Comparison of ENCODE assay signal across 1 cellular context in genomic region chr6:44073612-44074382, GRCh38.
TF ChIP-seq lines count a peak whose summit lies in the region.

No MANE protein-coding gene starts in this region.

TF ChIP-seq in K562, 482 proteins besides CTCF, POLR2A, EP300 and RAD21 (continued from another document and continues in another):
- TF ChIP-seq TSHZ1 (CRISPR knock-in tag; IDR thresholded peaks at IDR 0.05) (no peak), LCOR (CRISPR knock-in tag; IDR thresholded peaks at IDR 0.05) (no peak), BCLAF1 (IDR thresholded peaks at IDR 0.05; ENCODE audit: borderline replicate concordance in 1 of 2, control insufficient read depth in 1 of 2, low read depth in 2 of 2, low read length in 1 of 2) (no peak), PTBP1 (IDR thresholded peaks at IDR 0.05; ENCODE audit: low read depth, low read length) (no peak), ZNF717 (CRISPR knock-in tag; IDR thresholded peaks at IDR 0.05) (no peak), TRIM24 (IDR thresholded peaks at IDR 0.05) (no peak), NR2C2 (CRISPR knock-in tag; IDR thresholded peaks at IDR 0.05) (0 out of 2 replicates have a peak, but pooled peaks have one; percentile 49), NR2C2 (tag; IDR thresholded peaks at IDR 0.05) (no peak), FOXP1 (CRISPR knock-in tag; IDR thresholded peaks at IDR 0.05) (no peak; the same call in 1 of the 2 replicates), PHB2 (IDR thresholded peaks at IDR 0.05; ENCODE audit: low read depth) (no peak), ELK1 (CRISPR knock-in tag; IDR thresholded peaks at IDR 0.05) (no peak), STAT5A (IDR thresholded peaks at IDR 0.05; ENCODE audit: borderline replicate concordance, low read length) (no peak), NKRF (IDR thresholded peaks at IDR 0.05; ENCODE audit: borderline replicate concordance) (no peak; the same call in 1 of the 2 replicates), WHSC1 (IDR thresholded peaks at IDR 0.05; ENCODE audit: low read length) (no peak), TRIM25 (IDR thresholded peaks at IDR 0.05; ENCODE audit: borderline replicate concordance) (no peak), POLR2AphosphoS2 (IDR thresholded peaks at IDR 0.05; ENCODE audit: low read length) (no peak), TAL1 (IDR thresholded peaks at IDR 0.05) (no peak), HNRNPUL1 (IDR thresholded peaks at IDR 0.05; ENCODE audit: low read length) (no peak), ZMIZ1 (IDR thresholded peaks at IDR 0.05; ENCODE audit: low read depth in 2 of 2, low read length in 2 of 2) (0 out of 4 replicates have a peak, but pooled peaks of 1 of the 2 experiments have one; percentile 19), MEIS2 (IDR thresholded peaks at IDR 0.05; ENCODE audit: partially characterized antibody) (no peak), USF2 (CRISPR knock-in tag; IDR thresholded peaks at IDR 0.05) (no peak), NFYB (IDR thresholded peaks at IDR 0.05; ENCODE audit: extremely low read depth, insufficient read length) (no peak), SMAD3 (CRISPR knock-in tag; conservative IDR thresholded peaks at IDR 0.05) (no peak; the same call in 1 of the 2 replicates), SMARCB1 (IDR thresholded peaks at IDR 0.05; ENCODE audit: insufficient read length, low read depth) (no peak), FIP1L1 (IDR thresholded peaks at IDR 0.05; ENCODE audit: low read depth, low read length, poor library complexity, severe bottlenecking) (no peak), ZNF592 (IDR thresholded peaks at IDR 0.05) (no peak), SREBF1 (IDR thresholded peaks at IDR 0.05; ENCODE audit: borderline replicate concordance, low read depth, low read length) (no peak), AFF4 (CRISPR knock-in tag; IDR thresholded peaks at IDR 0.05) (no peak)
